In genomic region chr19:47240561-47240960, GRCh38 we compare ENCODE assay signal across 10 cellular contexts. TPM values are rescaled to one million over a fixed set of nuclear protein-coding genes. Genes with fewer than 3 reads are reported as not detected.
DNase-seq lines count a peak whose midpoint lies in the region; ATAC-seq, FAIRE-seq and TF ChIP-seq lines count a peak whose summit lies in the region.
"Had no signal": no experiment of that assay in that cellular context is flagged by ENCODE, and none has a peak within 500 bp of the region (broad histone marks: within the 10 kb centered on the region; RNA-seq: fewer than 3 reads in every experiment).

No MANE protein-coding gene starts in this region.

- H3K27me3 Mint-ChIP-seq in activated naive CD4-positive, alpha-beta T cell treated with anti-CD3 and anti-CD28 coated beads, Interleukin-2, amount 50 U/mL, for 24 hours = no peaks in the 10 kb centered on the region
- no peaks in the 10 kb centered on the region for H3K27me3 Mint-ChIP-seq in T-helper 17 cell
- no peaks in the 10 kb centered on the region for H3K27me3 Mint-ChIP-seq in stimulated activated memory B cell treated with anti-CD40 and anti-IgM and Interleukin-4, amounts not matched to agents 10 μg/mL and 1 μg/mL and 100 μg/mL, for 72 hours

- no peaks in the 10 kb centered on the region for H3K9me3 Mint-ChIP-seq in activated naive CD4-positive, alpha-beta T cell treated with anti-CD3 and anti-CD28 coated beads, Interleukin-2, amount 50 U/mL, for 24 hours
- H3K9me3 Mint-ChIP-seq in stimulated activated memory B cell treated with anti-CD40 and anti-IgM and Interleukin-4, amounts not matched to agents 10 μg/mL and 1 μg/mL and 100 μg/mL, for 72 hours = peaks cover 3% of the 10 kb centered on the region

- peak overlapping the region; percentile 27 for H3K4me3 Mint-ChIP-seq in activated naive CD4-positive, alpha-beta T cell treated with anti-CD3 and anti-CD28 coated beads, Interleukin-2, amount 50 U/mL, for 24 hours
- no peak overlapping the region for H3K4me3 Mint-ChIP-seq in T-helper 17 cell
- peak overlapping the region; percentile 25 for H3K4me3 Mint-ChIP-seq in stimulated activated memory B cell treated with anti-CD40 and anti-IgM and Interleukin-4, amounts not matched to agents 10 μg/mL and 1 μg/mL and 100 μg/mL, for 72 hours

- H3K27ac ChIP-seq in layer of hippocampus (ENCODE audit: low read depth, low read length) = peak overlapping the region; percentile 30
- H3K27ac ChIP-seq: epithelial cell of prostate had no signal

- no peak for DNase-seq in activated naive CD4-positive, alpha-beta T cell treated with anti-CD3 and anti-CD28 coated beads, Interleukin-2, amount 50 U/mL, for 16 hours
- DNase-seq in T-helper 17 cell (no peak), D721Med (ENCODE audit: insufficient read length, low spot score) (no peak), retina (no peak)
- no peak for DNase-seq in stimulated activated CD4-positive, alpha-beta T cell treated with anti-CD3 and anti-CD28 coated beads, Interleukin-4, amount 100 ng/mL, for 1 hour

- no peaks in the 10 kb centered on the region for H3K27me3 ChIP-seq in layer of hippocampus (ENCODE audit: control insufficient read depth, insufficient read depth, low read length)

- H3K27ac Mint-ChIP-seq in activated naive CD4-positive, alpha-beta T cell treated with anti-CD3 and anti-CD28 coated beads, Interleukin-2, amount 50 U/mL, for 24 hours = no peak overlapping the region
- H3K27ac Mint-ChIP-seq in T-helper 17 cell = peak overlapping the region; percentile 27
- H3K27ac Mint-ChIP-seq in stimulated activated memory B cell treated with anti-CD40 and anti-IgM and Interleukin-4, amounts not matched to agents 10 μg/mL and 1 μg/mL and 100 μg/mL, for 72 hours = no peak overlapping the region

- peaks cover 2% of the 10 kb centered on the region for H3K36me3 Mint-ChIP-seq in activated naive CD4-positive, alpha-beta T cell treated with anti-CD3 and anti-CD28 coated beads, Interleukin-2, amount 50 U/mL, for 24 hours
- H3K36me3 Mint-ChIP-seq in T-helper 17 cell (ENCODE audit: low read depth) = no peaks in the 10 kb centered on the region
- no peaks in the 10 kb centered on the region for H3K36me3 Mint-ChIP-seq in stimulated activated memory B cell treated with anti-CD40 and anti-IgM and Interleukin-4, amounts not matched to agents 10 μg/mL and 1 μg/mL and 100 μg/mL, for 72 hours

- ATAC-seq in T-helper 17 cell = no peak
- ATAC-seq in stimulated activated memory B cell treated with anti-CD40 and anti-IgM and Interleukin-4, amounts not matched to agents 10 μg/mL and 1 μg/mL and 100 μg/mL, for 72 hours = no peak

- TF ChIP-seq CTCF in D721Med (IDR thresholded peaks at IDR 0.05; ENCODE audit: insufficient read depth, missing control alignments) = no peak

- no peak for FAIRE-seq in D721Med (lab: Jason Lieb, UNC)

- peaks cover 22% of the 10 kb centered on the region for H3K4me1 Mint-ChIP-seq in activated naive CD4-positive, alpha-beta T cell treated with anti-CD3 and anti-CD28 coated beads, Interleukin-2, amount 50 U/mL, for 24 hours
- H3K4me1 Mint-ChIP-seq in T-helper 17 cell = peaks cover 20% of the 10 kb centered on the region
- H3K4me1 Mint-ChIP-seq in stimulated activated memory B cell treated with anti-CD40 and anti-IgM and Interleukin-4, amounts not matched to agents 10 μg/mL and 1 μg/mL and 100 μg/mL, for 72 hours = peaks cover 5% of the 10 kb centered on the region

- no peaks in the 10 kb centered on the region for H3K9me3 ChIP-seq in T-helper 17 cell (ENCODE audit: control insufficient read depth, low read length, poor library complexity, severe bottlenecking)
- H3K9me3 ChIP-seq: spleen had no signal

RNA-seq across cellular contexts. Expression of gene BBC3, which starts 9.6 kb away (rescaled TPM):
- 10 to 100 TPM; 32.4 to 40.2 TPM for total RNA-seq in T-helper 17 cell

RNA-seq across cellular contexts. Expression of gene CCDC9, which starts 15.8 kb away (rescaled TPM):
- total RNA-seq in T-helper 17 cell = 10 to 100 TPM; 35.6 to 53.7 TPM

RNA-seq across cellular contexts. Expression of gene INAFM1, which starts 34.1 kb away (rescaled TPM):
- 1 to 10 TPM; 9.2 to 9.9 TPM for total RNA-seq in T-helper 17 cell
